12 cellular contexts compared by ENCODE assay signal in genomic region chr14:98198385-98198784, GRCh38.
A peak's percentile ranks its signal among the peaks of the same experiment; 100 is the strongest.
DNase-seq lines count a peak whose midpoint lies in the region; TF ChIP-seq lines count a peak whose summit lies in the region.
"Had no signal": no experiment of that assay in that cellular context is flagged by ENCODE, and none has a peak within 500 bp of the region (broad histone marks: within the 10 kb centered on the region; RNA-seq: fewer than 3 reads in every experiment).

No MANE protein-coding gene starts in this region.

- TF ChIP-seq CTCF in GM13977 (IDR thresholded peaks at IDR 0.05; ENCODE audit: extremely low read depth, insufficient read depth, missing control alignments), result no peak

- peak; percentile 21 for DNase-seq in NCI-H2029 (lab: John Stamatoyannopoulos, UW)
- no peak for DNase-seq in NCI-H2029 treated with DMSO at 0.1 percent for 48 hours (lab: John Stamatoyannopoulos, UW)
- peak; percentile 81 for DNase-seq in NCI-H2107 treated with DMSO at 0.1 percent for 48 hours (lab: John Stamatoyannopoulos, UW; ENCODE audit: unreplicated experiment)
- DNase-seq in activated gamma-delta T cell (lab: John Stamatoyannopoulos, UW), result peak; percentile 11
- peak; percentile 22 to 36 for DNase-seq in stimulated activated CD8-positive, alpha-beta memory T cell treated with anti-CD3 and anti-CD28 coated beads, Interleukin-7, amount 100 ng/mL, for 4 hours (ENCODE audit: low read depth in 2 of 2)
- DNase-seq in SHP77 (lab: John Stamatoyannopoulos, UW), result no peak
- no peak for DNase-seq in GM13977 (ENCODE audit: low spot score)
- DNase-seq in NCI-H526 (lab: John Stamatoyannopoulos, UW), result no peak
- DNase-seq: amygdala, NCI-H1694 treated with DMSO at 0.1 percent for 48 hours, ovary, SK-N-SH had no signal

- in situ Hi-C loops in GM13977 (cut with MboI; ENCODE audit: low pct_unique_long_range_greater_than_20kb, low sequenced_read_pairs, unreplicated experiment), result no loop called here

Comparison
In these comparisons a context has a peak if more than half of its experiments do, and no peak if none do; other contexts are left out.
1. DNase-seq: peak in NCI-H2029 (single experiment), NCI-H2107 treated with DMSO at 0.1 percent for 48 hours (single experiment), activated gamma-delta T cell (single experiment) and stimulated activated CD8-positive, alpha-beta memory T cell treated with anti-CD3 and anti-CD28 coated beads, Interleukin-7, amount 100 ng/mL, for 4 hours (2 of 2); none in NCI-H2029 treated with DMSO at 0.1 percent for 48 hours (single experiment), SHP77 (0 of 2), GM13977 (single experiment) and NCI-H526 (0 of 2).